ENCODE assay signal across 9 cellular contexts in genomic region chr12:47903151-47903611, GRCh38. TPM values are rescaled to one million over a fixed set of nuclear protein-coding genes. Genes with fewer than 3 reads are reported as not detected.
DNase-seq lines count a peak whose midpoint lies in the region; ATAC-seq, FAIRE-seq and TF ChIP-seq lines count a peak whose summit lies in the region.
"Had no signal": no experiment of that assay in that cellular context is flagged by ENCODE, and none has a peak within 500 bp of the region (broad histone marks: within the 10 kb centered on the region; RNA-seq: fewer than 3 reads in every experiment).

No MANE protein-coding gene starts in this region.

- FAIRE-seq in kidney (lab: Jason Lieb, UNC), result no peak

- CTCF ChIA-PET in activated CD8-positive, alpha-beta T cell treated with anti-CD3 and anti-CD28 coated beads, Interleukin-2, amount 10 ng/mL, durations not matched to agents 7 days and 5 days (lab: Charles Lee), result interaction anchor here (1.0 to 2.3 kb wide), 4 partner anchors 9 to 60 kb away, joined by 3 to 9 read pairs (median 5); partner anchors contain the start of gene TMEM106C
- CTCF ChIA-PET in WTC11 (lab: Charles Lee), result interaction anchor here (4.6 kb wide), 1 partner anchor 47 kb away, joined by 95 read pairs; no protein-coding TSS in a partner anchor

- TF ChIP-seq CTCF in GM20000 (IDR thresholded peaks at IDR 0.05; ENCODE audit: extremely low read depth, missing control alignments), result no peak
- TF ChIP-seq CTCF in kidney (IDR thresholded peaks at IDR 0.05; ENCODE audit: borderline replicate concordance, extremely low read depth, insufficient read depth), result no peak
- no peak for TF ChIP-seq CTCF in uterus (IDR thresholded peaks at IDR 0.05)
- no peak for TF ChIP-seq CTCF in WTC11 (IDR thresholded peaks at IDR 0.05)

- H3K4me3 ChIP-seq in kidney (ENCODE audit: low read length in 2 of 2) (peak overlapping the region; percentile 55 to 80), uterus (no peak overlapping the region)

- H3K36me3 Mint-ChIP-seq in activated CD8-positive, alpha-beta T cell treated with anti-CD3 and anti-CD28 coated beads, Interleukin-2, amount 10 ng/mL, durations not matched to agents 7 days and 5 days (ENCODE audit: low read depth), result peaks cover 16% of the 10 kb centered on the region
- no peaks in the 10 kb centered on the region for H3K36me3 Mint-ChIP-seq in WTC11

- H3K27me3 ChIP-seq in uterus, result no peaks in the 10 kb centered on the region

- peak overlapping the region; percentile 81 for H3K4me3 Mint-ChIP-seq in activated CD8-positive, alpha-beta T cell treated with anti-CD3 and anti-CD28 coated beads, Interleukin-2, amount 10 ng/mL, durations not matched to agents 7 days and 5 days
- H3K4me3 Mint-ChIP-seq in WTC11, result no peak overlapping the region

- intact Hi-C loops in kidney (cut with DNase I) (no loop called here), uterus (cut with DNase I; ENCODE audit: low total_unique reads) (no loop called here)

- H3K9me3 Mint-ChIP-seq in activated CD8-positive, alpha-beta T cell treated with anti-CD3 and anti-CD28 coated beads, Interleukin-2, amount 10 ng/mL, durations not matched to agents 7 days and 5 days (ENCODE audit: insufficient read depth), result no peaks in the 10 kb centered on the region
- H3K9me3 Mint-ChIP-seq in WTC11, result no peaks in the 10 kb centered on the region

- peak overlapping the region; percentile 66 for H3K27ac Mint-ChIP-seq in activated CD8-positive, alpha-beta T cell treated with anti-CD3 and anti-CD28 coated beads, Interleukin-2, amount 10 ng/mL, durations not matched to agents 7 days and 5 days
- no peak overlapping the region for H3K27ac Mint-ChIP-seq in WTC11

- peaks cover 24% of the 10 kb centered on the region for H3K27me3 Mint-ChIP-seq in activated CD8-positive, alpha-beta T cell treated with anti-CD3 and anti-CD28 coated beads, Interleukin-2, amount 10 ng/mL, durations not matched to agents 7 days and 5 days (ENCODE audit: low read depth)
- peaks cover 84% of the 10 kb centered on the region for H3K27me3 Mint-ChIP-seq in WTC11 (ENCODE audit: low read depth)

- H3K36me3 ChIP-seq in kidney (ENCODE audit: control insufficient read depth in 1 of 2, insufficient read depth in 2 of 2, low read length in 2 of 2) (no peaks in the 10 kb centered on the region), uterus (no peaks in the 10 kb centered on the region)
- H3K36me3 ChIP-seq: heart left ventricle had no signal

- peak overlapping the region; percentile 1 to 36 for H3K9ac ChIP-seq in kidney (ENCODE audit: low read length in 2 of 2)

- DNase-seq in AG20443 (ENCODE audit: low spot score), result peak; percentile 86
- peak; percentile 57 for DNase-seq in GM20000 (ENCODE audit: low spot score)
- no peak for DNase-seq in activated CD8-positive, alpha-beta T cell treated with anti-CD3 and anti-CD28 coated beads, Interleukin-2, amount 10 ng/mL, durations not matched to agents 7 days and 5 days
- DNase-seq in kidney, result no peak
- DNase-seq in uterus, result no peak
- no peak for DNase-seq in WTC11 (ENCODE audit: low spot score)
- no peak for DNase-seq in nucleus accumbens (lab: John Stamatoyannopoulos, UW)

- peaks cover 25 to 28% of the 10 kb centered on the region in 2 donors for H3K4me1 ChIP-seq in kidney (ENCODE audit: control insufficient read depth in 1 of 2, insufficient read depth in 1 of 2, low read depth in 1 of 2, low read length in 2 of 2)
- no peaks in the 10 kb centered on the region for H3K4me1 ChIP-seq in uterus

- H3K27ac ChIP-seq in kidney (ENCODE audit: low read depth in 2 of 2, low read length in 2 of 2) (peak overlapping the region in 1 of 2 donors; percentile 59), uterus (no peak overlapping the region)

- H3K9me3 ChIP-seq in kidney (ENCODE audit: control insufficient read depth in 1 of 2, low read length in 2 of 2), result no peaks in the 10 kb centered on the region
- no peaks in the 10 kb centered on the region for H3K9me3 ChIP-seq in uterus
- H3K9me3 ChIP-seq: heart left ventricle had no signal

- POLR2A ChIA-PET in activated CD8-positive, alpha-beta T cell treated with anti-CD3 and anti-CD28 coated beads, Interleukin-2, amount 10 ng/mL, durations not matched to agents 7 days and 5 days (lab: Charles Lee), result no interaction called here
- POLR2A ChIA-PET in WTC11 (lab: Charles Lee), result no interaction called here

- ATAC-seq in activated CD8-positive, alpha-beta T cell treated with anti-CD3 and anti-CD28 coated beads, Interleukin-2, amount 10 ng/mL, durations not matched to agents 7 days and 5 days, result no peak
- ATAC-seq in HG02840 (IDR thresholded peaks at IDR 0.05; ENCODE audit: low FRiP score, unreplicated experiment) (no peak), WTC11 (no peak)

- TF ChIP-seq POLR2A in uterus (IDR thresholded peaks at IDR 0.05), result no peak

- peaks cover 67% of the 10 kb centered on the region for H3K4me1 Mint-ChIP-seq in activated CD8-positive, alpha-beta T cell treated with anti-CD3 and anti-CD28 coated beads, Interleukin-2, amount 10 ng/mL, durations not matched to agents 7 days and 5 days (ENCODE audit: low read depth)
- peaks cover 14% of the 10 kb centered on the region for H3K4me1 Mint-ChIP-seq in WTC11

TF ChIP-seq in WTC11, 78 proteins besides CTCF, POLR2A, EP300 and RAD21 (continues in another document):
- no peak for TF ChIP-seq TEAD4 (CRISPR knock-in tag; IDR thresholded peaks at IDR 0.05)
- TF ChIP-seq, protein P1, sequence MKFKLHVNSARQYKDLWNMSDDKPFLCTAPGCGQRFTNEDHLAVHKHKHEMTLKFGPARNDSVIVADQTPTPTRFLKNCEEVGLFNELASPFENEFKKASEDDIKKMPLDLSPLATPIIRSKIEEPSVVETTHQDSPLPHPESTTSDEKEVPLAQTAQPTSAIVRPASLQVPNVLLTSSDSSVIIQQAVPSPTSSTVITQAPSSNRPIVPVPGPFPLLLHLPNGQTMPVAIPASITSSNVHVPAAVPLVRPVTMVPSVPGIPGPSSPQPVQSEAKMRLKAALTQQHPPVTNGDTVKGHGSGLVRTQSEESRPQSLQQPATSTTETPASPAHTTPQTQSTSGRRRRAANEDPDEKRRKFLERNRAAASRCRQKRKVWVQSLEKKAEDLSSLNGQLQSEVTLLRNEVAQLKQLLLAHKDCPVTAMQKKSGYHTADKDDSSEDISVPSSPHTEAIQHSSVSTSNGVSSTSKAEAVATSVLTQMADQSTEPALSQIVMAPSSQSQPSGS (CRISPR knock-in tag; IDR thresholded peaks at IDR 0.05; ENCODE audit: borderline replicate concordance, low read depth), result no peak
- TF ChIP-seq, protein P2, sequence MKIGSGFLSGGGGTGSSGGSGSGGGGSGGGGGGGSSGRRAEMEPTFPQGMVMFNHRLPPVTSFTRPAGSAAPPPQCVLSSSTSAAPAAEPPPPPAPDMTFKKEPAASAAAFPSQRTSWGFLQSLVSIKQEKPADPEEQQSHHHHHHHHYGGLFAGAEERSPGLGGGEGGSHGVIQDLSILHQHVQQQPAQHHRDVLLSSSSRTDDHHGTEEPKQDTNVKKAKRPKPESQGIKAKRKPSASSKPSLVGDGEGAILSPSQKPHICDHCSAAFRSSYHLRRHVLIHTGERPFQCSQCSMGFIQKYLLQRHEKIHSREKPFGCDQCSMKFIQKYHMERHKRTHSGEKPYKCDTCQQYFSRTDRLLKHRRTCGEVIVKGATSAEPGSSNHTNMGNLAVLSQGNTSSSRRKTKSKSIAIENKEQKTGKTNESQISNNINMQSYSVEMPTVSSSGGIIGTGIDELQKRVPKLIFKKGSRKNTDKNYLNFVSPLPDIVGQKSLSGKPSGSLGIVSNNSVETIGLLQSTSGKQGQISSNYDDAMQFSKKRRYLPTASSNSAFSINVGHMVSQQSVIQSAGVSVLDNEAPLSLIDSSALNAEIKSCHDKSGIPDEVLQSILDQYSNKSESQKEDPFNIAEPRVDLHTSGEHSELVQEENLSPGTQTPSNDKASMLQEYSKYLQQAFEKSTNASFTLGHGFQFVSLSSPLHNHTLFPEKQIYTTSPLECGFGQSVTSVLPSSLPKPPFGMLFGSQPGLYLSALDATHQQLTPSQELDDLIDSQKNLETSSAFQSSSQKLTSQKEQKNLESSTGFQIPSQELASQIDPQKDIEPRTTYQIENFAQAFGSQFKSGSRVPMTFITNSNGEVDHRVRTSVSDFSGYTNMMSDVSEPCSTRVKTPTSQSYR (CRISPR knock-in tag; IDR thresholded peaks at IDR 0.05), result no peak
- TF ChIP-seq MYBL2 (CRISPR knock-in tag; IDR thresholded peaks at IDR 0.05), result no peak
- TF ChIP-seq PRRX2 (CRISPR knock-in tag; IDR thresholded peaks at IDR 0.05), result no peak
- no peak for TF ChIP-seq TCF7 (CRISPR knock-in tag; IDR thresholded peaks at IDR 0.05; ENCODE audit: low read depth)
- no peak for TF ChIP-seq NFYB (CRISPR knock-in tag; conservative IDR thresholded peaks at IDR 0.05; ENCODE audit: low read depth)
- no peak for TF ChIP-seq ZNF396 (CRISPR knock-in tag; IDR thresholded peaks at IDR 0.05; ENCODE audit: borderline replicate concordance)
- TF ChIP-seq, protein P3, sequence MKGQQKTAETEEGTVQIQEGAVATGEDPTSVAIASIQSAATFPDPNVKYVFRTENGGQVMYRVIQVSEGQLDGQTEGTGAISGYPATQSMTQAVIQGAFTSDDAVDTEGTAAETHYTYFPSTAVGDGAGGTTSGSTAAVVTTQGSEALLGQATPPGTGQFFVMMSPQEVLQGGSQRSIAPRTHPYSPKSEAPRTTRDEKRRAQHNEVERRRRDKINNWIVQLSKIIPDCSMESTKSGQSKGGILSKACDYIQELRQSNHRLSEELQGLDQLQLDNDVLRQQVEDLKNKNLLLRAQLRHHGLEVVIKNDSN (CRISPR knock-in tag; IDR thresholded peaks at IDR 0.05), result no peak
- TF ChIP-seq, protein P4, sequence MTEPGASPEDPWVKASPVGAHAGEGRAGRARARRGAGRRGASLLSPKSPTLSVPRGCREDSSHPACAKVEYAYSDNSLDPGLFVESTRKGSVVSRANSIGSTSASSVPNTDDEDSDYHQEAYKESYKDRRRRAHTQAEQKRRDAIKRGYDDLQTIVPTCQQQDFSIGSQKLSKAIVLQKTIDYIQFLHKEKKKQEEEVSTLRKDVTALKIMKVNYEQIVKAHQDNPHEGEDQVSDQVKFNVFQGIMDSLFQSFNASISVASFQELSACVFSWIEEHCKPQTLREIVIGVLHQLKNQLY (CRISPR knock-in tag; IDR thresholded peaks at IDR 0.05), result no peak
- TF ChIP-seq E2F5 (CRISPR knock-in tag; IDR thresholded peaks at IDR 0.05), result no peak

RNA-seq across cellular contexts. Expression of gene VDR, which starts 1.6 kb away (rescaled TPM):
- total RNA-seq in activated CD8-positive, alpha-beta T cell treated with anti-CD3 and anti-CD28 coated beads, Interleukin-2, amount 10 ng/mL, durations not matched to agents 7 days and 5 days, result 10 to 100 TPM; 13.2 to 14.5 TPM
- total RNA-seq in kidney, result 14.8 TPM
- 19.1 TPM for polyA plus RNA-seq in kidney (ENCODE audit: insufficient read depth, low read depth, low replicate concordance)
- 1 to 10 TPM in 1 of 4 donors, under 1 TPM in 3; 0.26 to 2.0 (median 0.49) TPM for total RNA-seq in uterus
- 0.76 to 1.3 TPM (median 0.76 TPM) in 3 replicates for total RNA-seq in WTC11 (2021)

Comparison
In these comparisons a context has a peak if more than half of its experiments do, and no peak if none do; other contexts are left out.
1. DNase-seq: peak in AG20443 (single experiment) and GM20000 (single experiment); none in activated CD8-positive, alpha-beta T cell treated with anti-CD3 and anti-CD28 coated beads, Interleukin-2, amount 10 ng/mL, durations not matched to agents 7 days and 5 days (single experiment), kidney (single experiment), uterus (0 of 2), WTC11 (single experiment) and nucleus accumbens (0 of 56).
2. H3K4me3 ChIP-seq: peak in kidney (2 of 2); none in uterus (0 of 2).